Comparison of ENCODE assay signal across 8 cellular contexts in genomic region chr13:87769445-87769844, GRCh38.
"Had no signal": no experiment of that assay in that cellular context is flagged by ENCODE, and none has a peak within 500 bp of the region (broad histone marks: within the 10 kb centered on the region; RNA-seq: fewer than 3 reads in every experiment).

No MANE protein-coding gene starts in this region.

- H3K27ac Mint-ChIP-seq: HFFc6 had no signal

- DNase-seq: GM23248, GOT3, H7, HFFc6, IMR-90 had no signal

- H3K4me3 ChIP-seq: GM23248, HAP-1, K562 had no signal

- H3K4me3 Mint-ChIP-seq: HFFc6 had no signal

- H3K9me3 ChIP-seq: HAP-1 had no signal

- ATAC-seq: HCT116, K562 had no signal

- H3K27ac ChIP-seq: GM23248 had no signal

- H3K36me3 ChIP-seq: HAP-1 had no signal

- H3K4me1 ChIP-seq: HAP-1 had no signal

- H3K9ac ChIP-seq: GM23248 had no signal
